ENCODE assay signal across 16 cellular contexts in the genomic region with DNA sequence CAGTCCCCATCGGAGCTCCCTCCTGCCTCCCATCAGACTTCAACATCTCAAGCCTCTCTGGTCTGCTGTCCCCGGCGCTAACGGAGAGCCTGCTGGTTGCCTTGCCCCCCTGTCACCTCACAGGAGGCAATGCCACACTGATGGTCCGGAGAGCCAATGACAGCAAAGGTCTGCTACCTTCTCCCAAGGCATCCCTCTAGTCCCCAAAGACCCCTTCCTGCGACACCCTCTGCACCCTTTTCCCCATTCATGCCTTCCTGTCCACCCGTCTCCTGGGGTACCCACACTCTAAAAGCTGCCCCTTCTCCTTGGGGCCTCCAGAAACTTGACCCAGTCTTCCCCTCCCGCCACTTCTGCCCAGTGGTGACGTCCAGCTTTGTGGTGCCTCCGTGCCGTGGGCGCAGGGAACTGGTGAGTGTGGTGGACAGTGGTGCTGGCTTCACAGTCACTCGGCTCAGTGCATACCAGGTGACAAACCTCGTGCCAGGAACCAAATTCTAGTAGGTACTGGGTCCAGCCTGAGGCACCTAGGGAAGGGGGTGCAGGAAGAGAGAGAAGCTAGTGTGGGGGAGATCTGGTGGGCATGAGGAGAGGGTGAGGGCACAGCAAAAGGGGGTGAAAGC. TPM values are rescaled to one million over a fixed set of nuclear protein-coding genes. Genes with fewer than 3 reads are reported as not detected.
DNase-seq lines count a peak whose midpoint lies in the region; ATAC-seq and TF ChIP-seq lines count a peak whose summit lies in the region.
"Had no signal": no experiment of that assay in that cellular context is flagged by ENCODE, and none has a peak within 500 bp of the region (broad histone marks: within the 10 kb centered on the region; RNA-seq: fewer than 3 reads in every experiment).

No MANE protein-coding gene starts in this region.

- no peaks in the 10 kb centered on the region for H3K9me3 ChIP-seq in HCT116 (ENCODE audit: control insufficient read depth in 1 of 2, insufficient read depth in 1 of 2, low read depth in 1 of 2, low read length in 2 of 2)
- H3K9me3 ChIP-seq in SU-DHL-6 (ENCODE audit: insufficient read depth, low read length): no peaks in the 10 kb centered on the region
- H3K9me3 ChIP-seq: left lung had no signal

- H3K27ac ChIP-seq in 22Rv1 (no peak overlapping the region), HCT116 (ENCODE audit: low read depth, low read length) (no peak overlapping the region), SU-DHL-6 (ENCODE audit: low read depth, low read length) (no peak overlapping the region)
- H3K27ac ChIP-seq: C4-2B, left lung, parathyroid adenoma had no signal

- no peak overlapping the region for H3K27ac Mint-ChIP-seq in mesothelial cell of epicardium
- H3K27ac Mint-ChIP-seq: activated naive CD8-positive, alpha-beta T cell treated with anti-CD3 and anti-CD28 coated beads, Interleukin-2, amount 50 U/mL, for 24 hours; stimulated activated naive B cell treated with anti-CD40 and anti-IgM and Interleukin-4, amounts not matched to agents 10 μg/mL and 1 μg/mL and 100 μg/mL, for 72 hours had no signal

- in situ Hi-C loops in GM13977 (cut with MboI; ENCODE audit: low pct_unique_long_range_greater_than_20kb, low sequenced_read_pairs, unreplicated experiment): no loop called here
- in situ Hi-C loops in GM13976 (cut with MboI; ENCODE audit: low sequenced_read_pairs, unreplicated experiment): loop anchor here (10.0 kb wide), 1 partner anchor 262 kb away; no protein-coding TSS in a partner anchor

- H3F3A ChIP-seq in SU-DHL-6 (ENCODE audit: insufficient read depth): no peaks in the 10 kb centered on the region

- intact Hi-C loops in HCT116 (cut with micrococcal nuclease): loop anchor here (1.0 to 5.0 kb wide), 4 partner anchors 26 to 360 kb away; no protein-coding TSS in a partner anchor

- H3K4me2 ChIP-seq in HCT116 (ENCODE audit: low read length) (no peak overlapping the region), SU-DHL-6 (ENCODE audit: low read depth, low read length, poor library complexity, severe bottlenecking) (no peak overlapping the region)

- H3K27me3 Mint-ChIP-seq in mesothelial cell of epicardium (ENCODE audit: low read depth): peaks cover 17% of the 10 kb centered on the region

- BruUV-seq in HCT116 (replicated peaks; lab: Mats Ljungman, UMichigan): no TSS peak

- H3K9ac ChIP-seq in HCT116 (ENCODE audit: low read length) (no peak overlapping the region), SU-DHL-6 (ENCODE audit: low read length) (no peak overlapping the region)
- H3K9ac ChIP-seq: parathyroid adenoma had no signal

- H4K20me1 ChIP-seq in HCT116 (ENCODE audit: insufficient read depth) (no peaks in the 10 kb centered on the region), SU-DHL-6 (ENCODE audit: low read depth, low read length) (no peaks in the 10 kb centered on the region)

- TF ChIP-seq CTCF in 22Rv1 (IDR thresholded peaks at IDR 0.05) (peak; percentile 43), HCT116 (IDR thresholded peaks at IDR 0.05 in 2 of 3, conservative IDR thresholded peaks at IDR 0.05 in 1 of 3; ENCODE audit: borderline replicate concordance in 1 of 3, insufficient read depth in 1 of 3, low read depth in 2 of 3, low read length in 2 of 3) (no peak), SU-DHL-6 (IDR thresholded peaks at IDR 0.05; ENCODE audit: insufficient read depth, low read length, poor library complexity, severe bottlenecking) (peak; percentile 20), mesothelial cell of epicardium (IDR thresholded peaks at IDR 0.05; ENCODE audit: unreplicated experiment) (peak; percentile 48), GM13977 (IDR thresholded peaks at IDR 0.05; ENCODE audit: extremely low read depth, insufficient read depth, missing control alignments) (no peak), GM13976 (IDR thresholded peaks at IDR 0.05; ENCODE audit: borderline replicate concordance, control extremely low read depth, extremely low read depth, insufficient read depth, missing control alignments) (no peak)

- H3K9me2 ChIP-seq in HCT116 (ENCODE audit: insufficient read depth) (no peaks in the 10 kb centered on the region), SU-DHL-6 (replicated peaks; ENCODE audit: insufficient read depth, low read length) (no peaks in the 10 kb centered on the region)

- no peak for TF ChIP-seq RAD21 in HCT116 (IDR thresholded peaks at IDR 0.05; ENCODE audit: low read depth)

- CTCF ChIA-PET in HCT116 (lab: Charles Lee): interaction anchor here (0.7 to 4.4 kb wide), 10 partner anchors 15 to 267 kb away, joined by 3 to 28 read pairs (median 4); a partner anchor contains a TSS

- DNase-seq in HCT116 (ENCODE audit: low read depth, low spot score): no peak
- no peak for DNase-seq in mesothelial cell of epicardium (ENCODE audit: low spot score in 2 of 2, unreplicated experiment in 2 of 2)
- DNase-seq in GM13977 (ENCODE audit: low spot score): no peak
- DNase-seq in GM13976 (ENCODE audit: low spot score): no peak
- no peak for DNase-seq in mucosa of gallbladder (ENCODE audit: low spot score)
- DNase-seq: cortex of kidney, NCI-H1694 treated with DMSO at 0.1 percent for 48 hours had no signal

- TF ChIP-seq POLR2A in HCT116 (IDR thresholded peaks at IDR 0.05; ENCODE audit: borderline replicate concordance, extremely low read depth, insufficient read depth, insufficient read length): no peak

- POLR2A ChIA-PET in HCT116 (lab: Charles Lee): interaction anchor here (0.7 to 1.6 kb wide), 2 partner anchors 28 to 48 kb away, joined by 4 to 5 read pairs; no protein-coding TSS in a partner anchor

- H3K79me2 ChIP-seq in HCT116 (ENCODE audit: insufficient read depth, low read length): no peaks in the 10 kb centered on the region
- no peaks in the 10 kb centered on the region for H3K79me2 ChIP-seq in SU-DHL-6 (ENCODE audit: insufficient read depth, low read length)
- H3K79me2 ChIP-seq: parathyroid adenoma had no signal

- H3K4me1 Mint-ChIP-seq in mesothelial cell of epicardium: peaks cover 14% of the 10 kb centered on the region

- H2AFZ ChIP-seq in HCT116 (ENCODE audit: low read depth, low read length, poor library complexity, severe bottlenecking) (peak overlapping the region; percentile 22), SU-DHL-6 (ENCODE audit: low read depth, low read length, severe bottlenecking) (no peak overlapping the region)
- H2AFZ ChIP-seq: parathyroid adenoma had no signal

- H3K36me3 Mint-ChIP-seq in mesothelial cell of epicardium: no peaks in the 10 kb centered on the region
- H3K36me3 Mint-ChIP-seq: stimulated activated naive B cell treated with anti-CD40 and anti-IgM and Interleukin-4, amounts not matched to agents 10 μg/mL and 1 μg/mL and 100 μg/mL, for 72 hours had no signal

- H3K36me3 ChIP-seq in HCT116 (ENCODE audit: control insufficient read depth in 1 of 2, insufficient read depth in 2 of 2, low read length in 2 of 2): no peaks in the 10 kb centered on the region
- H3K36me3 ChIP-seq in SU-DHL-6 (ENCODE audit: low read length): no peaks in the 10 kb centered on the region
- H3K36me3 ChIP-seq: left lung had no signal

- H3K27me3 ChIP-seq in HCT116 (ENCODE audit: insufficient read depth, low read length) (no peaks in the 10 kb centered on the region), SU-DHL-6 (ENCODE audit: low read length) (no peaks in the 10 kb centered on the region)

- no peaks in the 10 kb centered on the region for H3K9me3 Mint-ChIP-seq in mesothelial cell of epicardium
- H3K9me3 Mint-ChIP-seq: activated naive CD8-positive, alpha-beta T cell treated with anti-CD3 and anti-CD28 coated beads, Interleukin-2, amount 50 U/mL, for 24 hours; stimulated activated naive B cell treated with anti-CD40 and anti-IgM and Interleukin-4, amounts not matched to agents 10 μg/mL and 1 μg/mL and 100 μg/mL, for 72 hours had no signal

- ATAC-seq in HCT116 (no peak), GM18519 (IDR thresholded peaks at IDR 0.05; ENCODE audit: low FRiP score, unreplicated experiment) (no peak)

- RAD21 ChIA-PET in HCT116 (lab: Charles Lee; ENCODE audit: low non-redundant PET in 1 of 2, low total read pairs in 2 of 2, uncharacterized antibody in 2 of 2, unreplicated experiment in 2 of 2): interaction anchor here (0.6 to 0.7 kb wide), 3 partner anchors 12 to 267 kb away, joined by 3 to 4 read pairs (median 3); no protein-coding TSS in a partner anchor

- peaks cover 0 to 18% of the 10 kb centered on the region in 2 experiments; a peak in 2 of 4 replicates for H3K4me1 ChIP-seq in HCT116 (ENCODE audit: control insufficient read depth in 1 of 2, insufficient read depth in 2 of 2, low read length in 2 of 2)
- H3K4me1 ChIP-seq: left lung, parathyroid adenoma had no signal

- H3K4me3 Mint-ChIP-seq in mesothelial cell of epicardium: no peak overlapping the region
- H3K4me3 Mint-ChIP-seq: activated naive CD8-positive, alpha-beta T cell treated with anti-CD3 and anti-CD28 coated beads, Interleukin-2, amount 50 U/mL, for 24 hours; stimulated activated naive B cell treated with anti-CD40 and anti-IgM and Interleukin-4, amounts not matched to agents 10 μg/mL and 1 μg/mL and 100 μg/mL, for 72 hours had no signal

- H3K4me3 ChIP-seq in HCT116 (replicated peaks in 1 of 2; ENCODE audit: low read depth in 1 of 2, low read length in 2 of 2) (no peak overlapping the region), SU-DHL-6 (ENCODE audit: insufficient read depth, low read length, poor library complexity, severe bottlenecking) (no peak overlapping the region)
- H3K4me3 ChIP-seq: left lung had no signal

RNA-seq across cellular contexts. Expression of a gene that starts 0.9 kb away (rescaled TPM):
- total RNA-seq in HCT116 (2021; ENCODE audit: unreplicated experiment) (0.42 TPM), mesothelial cell of epicardium (2.2 to 3.0 TPM (median 2.7 TPM) in 3 replicates), mucosa of gallbladder (not detected)
- 0.26 and 0.55 TPM in 2 replicates for polyA plus RNA-seq in HCT116 (2012)
- total RNA-seq: left lung had no signal

RNA-seq across cellular contexts. Expression of a gene that starts 14.6 kb away (rescaled TPM):
- total RNA-seq in HCT116 (2021; ENCODE audit: unreplicated experiment) (not detected), mesothelial cell of epicardium (not detected in 3 replicates), mucosa of gallbladder (not detected)
- polyA plus RNA-seq in HCT116 (2012): not detected in 2 replicates
- total RNA-seq: left lung had no signal
- polyA plus RNA-seq: thymus had no signal

RNA-seq across cellular contexts. Expression of a gene that starts 31.2 kb away (rescaled TPM):
- total RNA-seq in HCT116 (2021; ENCODE audit: unreplicated experiment): 120 TPM
- 83.0 and 85.7 TPM in 2 replicates for polyA plus RNA-seq in HCT116 (2012)
- 88.6 to 92.4 TPM (median 91.7 TPM) in 3 replicates for total RNA-seq in mesothelial cell of epicardium
- 107 TPM for total RNA-seq in mucosa of gallbladder

RNA-seq across cellular contexts. Expression of a gene that starts 41.0 kb away (rescaled TPM):
- 28.9 TPM for total RNA-seq in HCT116 (2021; ENCODE audit: unreplicated experiment)
- polyA plus RNA-seq in HCT116 (2012): 7.5 and 9.0 TPM in 2 replicates
- 65.7 to 69.1 TPM (median 66.3 TPM) in 3 replicates for total RNA-seq in mesothelial cell of epicardium
- total RNA-seq in mucosa of gallbladder: 23.2 TPM

Comparison
In these comparisons a context has a peak if more than half of its experiments do, and no peak if none do; other contexts are left out.
1. CTCF ChIP-seq: peak in 22Rv1 (single experiment), SU-DHL-6 (single experiment) and mesothelial cell of epicardium (single experiment); none in HCT116 (0 of 3), GM13977 (single experiment) and GM13976 (single experiment).